In the genomic region with DNA sequence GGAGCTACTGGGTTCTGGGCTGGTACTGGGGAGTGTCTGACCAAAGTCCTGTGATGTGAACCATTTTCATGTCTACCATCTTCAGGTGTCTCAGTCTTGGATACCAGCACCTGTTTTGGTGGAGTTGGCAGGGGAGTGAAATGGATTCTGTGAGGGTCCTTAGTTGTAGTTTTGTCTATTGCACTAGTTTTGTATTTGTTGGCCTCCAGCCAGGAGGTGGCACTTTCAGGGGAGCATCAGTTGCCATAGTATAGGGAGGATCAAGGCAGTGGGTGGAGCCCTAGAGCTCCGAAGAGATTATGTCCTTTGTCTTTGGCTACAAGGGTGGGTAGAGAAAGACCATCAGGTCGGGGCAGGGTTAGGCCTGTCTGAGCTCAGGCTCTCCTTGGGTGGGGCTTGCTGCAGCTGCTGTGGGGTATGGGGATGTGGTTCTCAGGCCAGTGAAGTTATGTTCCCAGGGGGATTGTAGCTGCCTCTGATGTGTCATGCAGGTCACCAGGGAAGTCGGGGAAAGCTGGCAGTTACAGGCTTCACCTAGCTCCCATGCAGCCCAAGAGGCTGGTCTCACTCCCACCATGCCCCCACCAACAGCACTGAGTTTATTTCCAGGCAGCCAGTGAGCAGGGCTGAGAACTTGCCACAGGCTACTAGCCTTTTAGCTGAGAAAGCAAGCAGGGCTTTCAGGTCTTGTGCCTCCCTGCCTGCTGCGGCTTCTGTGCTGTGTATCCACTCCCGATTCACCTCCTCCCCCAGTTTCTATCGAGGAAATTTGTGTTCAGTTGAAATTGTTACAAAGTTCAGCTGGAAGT, we compare ENCODE assay signal across 9 cellular contexts.
A peak's percentile ranks its signal among the peaks of the same experiment; 100 is the strongest.
DNase-seq lines count a peak whose midpoint lies in the region; ATAC-seq and TF ChIP-seq lines count a peak whose summit lies in the region.
"Had no signal": no experiment of that assay in that cellular context is flagged by ENCODE, and none has a peak within 500 bp of the region (broad histone marks: within the 10 kb centered on the region; RNA-seq: fewer than 3 reads in every experiment).

No MANE protein-coding gene starts in this region.

- no peaks in the 10 kb centered on the region for H3K27me3 Mint-ChIP-seq in CD4-positive, alpha-beta T cell
- no peaks in the 10 kb centered on the region for H3K27me3 Mint-ChIP-seq in activated naive CD8-positive, alpha-beta T cell
- peaks cover 1% of the 10 kb centered on the region; the same call in 1 of the 2 replicates for H3K27me3 Mint-ChIP-seq in HFFc6 (ENCODE audit: insufficient read depth)

- no peak for DNase-seq in CD4-positive, alpha-beta T cell
- no peak for DNase-seq in iPS-NIHi11 (ENCODE audit: low spot score)
- DNase-seq in NCI-H524 treated with DMSO at 0.1 percent for 48 hours (lab: John Stamatoyannopoulos, UW): no peak
- DNase-seq in retina: no peak
- no peak for DNase-seq in HFFc6
- DNase-seq: NCI-H187 treated with DMSO at 0.1 percent for 48 hours had no signal

- no peak for ATAC-seq in CD4-positive, alpha-beta T cell (ENCODE audit: poor library complexity)
- ATAC-seq in GM19395 (IDR thresholded peaks at IDR 0.05; ENCODE audit: unreplicated experiment) (peak; percentile 50), HG03139 (IDR thresholded peaks at IDR 0.05; ENCODE audit: unreplicated experiment) (peak; percentile 58)

- H3K4me1 Mint-ChIP-seq in CD4-positive, alpha-beta T cell (ENCODE audit: low read depth): peaks cover 41% of the 10 kb centered on the region
- peaks cover 49% of the 10 kb centered on the region for H3K4me1 Mint-ChIP-seq in activated naive CD8-positive, alpha-beta T cell (ENCODE audit: low read depth)
- H3K4me1 Mint-ChIP-seq in HFFc6 (ENCODE audit: low read depth): no peaks in the 10 kb centered on the region

- H3K27me3 ChIP-seq in CD4-positive, alpha-beta T cell (ENCODE audit: control insufficient read depth, insufficient read depth, low read length): no peaks in the 10 kb centered on the region

- H3K4me3 Mint-ChIP-seq in CD4-positive, alpha-beta T cell: peak overlapping the region; percentile 78
- peak overlapping the region; percentile 58 for H3K4me3 Mint-ChIP-seq in activated naive CD8-positive, alpha-beta T cell
- no peak overlapping the region for H3K4me3 Mint-ChIP-seq in HFFc6

- intact Hi-C loops in CD4-positive, alpha-beta T cell (cut with DNase I, micrococcal nuclease): loop anchor here (5.0 to 10.0 kb wide), 2 partner anchors 288 to 290 kb away; a partner anchor contains a TSS

- no peak overlapping the region for H3K27ac ChIP-seq in CD4-positive, alpha-beta T cell (ENCODE audit: low read depth, low read length)

- POLR2A ChIA-PET in CD4-positive, alpha-beta T cell (lab: Charles Lee): no interaction called here

- CTCF ChIA-PET in CD4-positive, alpha-beta T cell (lab: Charles Lee): no interaction called here

- TF ChIP-seq CTCF in CD4-positive, alpha-beta T cell (IDR thresholded peaks at IDR 0.05): no peak
- no peak for TF ChIP-seq CTCF in HFFc6 (IDR thresholded peaks at IDR 0.05)

- no peaks in the 10 kb centered on the region for H3K36me3 Mint-ChIP-seq in CD4-positive, alpha-beta T cell (ENCODE audit: low read depth)
- H3K36me3 Mint-ChIP-seq in activated naive CD8-positive, alpha-beta T cell: peaks cover 3% of the 10 kb centered on the region
- H3K36me3 Mint-ChIP-seq in HFFc6 (ENCODE audit: low read depth): peaks cover 6% of the 10 kb centered on the region; the same call in 1 of the 2 replicates

- H3K9me3 Mint-ChIP-seq in CD4-positive, alpha-beta T cell: peaks cover 2% of the 10 kb centered on the region
- H3K9me3 Mint-ChIP-seq in activated naive CD8-positive, alpha-beta T cell (ENCODE audit: low read depth): peaks cover 5% of the 10 kb centered on the region
- H3K9me3 Mint-ChIP-seq in HFFc6: no peaks in the 10 kb centered on the region

- peak overlapping the region; percentile 73 for H3K27ac Mint-ChIP-seq in CD4-positive, alpha-beta T cell
- peak overlapping the region; percentile 72 for H3K27ac Mint-ChIP-seq in activated naive CD8-positive, alpha-beta T cell
- H3K27ac Mint-ChIP-seq in HFFc6: no peak overlapping the region

- peaks cover 3% of the 10 kb centered on the region for H3K9me3 ChIP-seq in CD4-positive, alpha-beta T cell (ENCODE audit: control insufficient read depth, low read length)
